In the genomic region with DNA sequence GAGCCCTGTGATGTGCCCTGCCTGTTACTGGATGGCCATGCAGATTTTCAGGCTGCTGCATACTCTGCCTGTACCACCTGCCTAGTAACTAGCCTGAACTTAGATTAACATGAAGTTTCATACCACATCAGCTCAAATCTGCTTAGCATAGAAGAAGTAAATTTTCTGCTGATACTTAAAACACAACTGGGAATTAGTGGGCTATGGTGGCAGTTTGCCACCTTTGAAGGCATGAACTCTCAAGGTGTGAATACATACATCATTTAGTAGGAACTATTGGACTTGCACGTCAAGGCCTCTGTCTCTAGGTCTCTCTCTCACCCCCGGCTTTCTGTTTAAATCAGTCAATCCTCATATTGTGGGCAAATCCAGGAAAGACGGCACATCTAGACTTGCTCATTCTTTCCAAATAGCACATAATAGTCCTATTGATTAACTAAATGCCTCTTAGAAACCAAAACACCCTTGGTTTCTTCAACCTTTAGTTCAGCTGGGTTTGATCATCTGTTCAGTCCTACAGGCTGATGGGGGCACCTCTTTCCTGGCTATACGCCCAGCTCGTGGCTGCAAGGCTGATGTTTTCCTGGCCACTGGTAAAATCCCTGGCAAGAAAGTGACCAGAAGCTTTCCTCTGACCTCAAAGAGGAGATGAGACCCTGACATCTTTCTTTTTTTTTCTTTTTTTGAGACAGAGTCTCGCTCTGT, we compare ENCODE assay signal across 20 cellular contexts. TPM values are rescaled to one million over a fixed set of nuclear protein-coding genes. Genes with fewer than 3 reads are reported as not detected.
A peak's percentile ranks its signal among the peaks of the same experiment; 100 is the strongest.
DNase-seq lines count a peak whose midpoint lies in the region; ATAC-seq and TF ChIP-seq lines count a peak whose summit lies in the region.
"Had no signal": no experiment of that assay in that cellular context is flagged by ENCODE, and none has a peak within 500 bp of the region (broad histone marks: within the 10 kb centered on the region; RNA-seq: fewer than 3 reads in every experiment).

No MANE protein-coding gene starts in this region.

- peak overlapping the region; percentile 90; the same call in 1 of the 2 replicates for H2AK5ac ChIP-seq in IMR-90 (ENCODE audit: low read depth, low read length)

- no peaks in the 10 kb centered on the region for H3K9me3 ChIP-seq in breast epithelium
- H3K9me3 ChIP-seq in IMR-90 (ENCODE audit: control insufficient read depth, insufficient read depth, low read length): no peaks in the 10 kb centered on the region
- no peaks in the 10 kb centered on the region for H3K9me3 ChIP-seq in skeletal muscle tissue (ENCODE audit: control insufficient read depth in 3 of 3, low read length in 3 of 3)
- H3K9me3 ChIP-seq in A673 (ENCODE audit: low read depth, low read length, poor library complexity, severe bottlenecking): no peaks in the 10 kb centered on the region
- H3K9me3 ChIP-seq: SJCRH30, uterus had no signal

- H3K4me2 ChIP-seq in IMR-90 (ENCODE audit: low read depth, low read length): no peak overlapping the region

- H3K27me3 ChIP-seq in breast epithelium (no peaks in the 10 kb centered on the region), IMR-90 (ENCODE audit: control insufficient read depth, insufficient read depth, low read length) (no peaks in the 10 kb centered on the region), skeletal muscle tissue (ENCODE audit: control insufficient read depth in 3 of 3, insufficient read depth in 3 of 3, low read length in 3 of 3) (no peaks in the 10 kb centered on the region), A673 (replicated peaks; ENCODE audit: insufficient read depth, low read depth, low read length, poor library complexity) (no peaks in the 10 kb centered on the region)
- H3K27me3 ChIP-seq: SJCRH30, uterus had no signal

- CTCF ChIA-PET in MCF 10A (lab: Yijun Ruan, JAX) (interaction anchor here (0.6 to 1.1 kb wide), 4 partner anchors 11 to 101 kb away, joined by 3 to 4 read pairs (median 3); a partner anchor contains a TSS), IMR-90 (lab: Yijun Ruan, JAX) (no interaction called here), A673 (lab: Charles Lee) (no interaction called here)

- H4K5ac ChIP-seq in IMR-90 (ENCODE audit: low read depth, low read length): peak overlapping the region; percentile 33; the same call in 1 of the 2 replicates

- H3K23ac ChIP-seq in IMR-90 (ENCODE audit: low read depth, low read length): peak overlapping the region; percentile 76; the same call in 1 of the 2 replicates

- TF ChIP-seq POLR2A in breast epithelium (IDR thresholded peaks at IDR 0.05) (no peak), IMR-90 (IDR thresholded peaks at IDR 0.05; ENCODE audit: low read depth, low read length) (no peak)

- peak overlapping the region; percentile 8 for H3K18ac ChIP-seq in IMR-90 (ENCODE audit: low read depth, low read length)

- peaks cover 8% of the 10 kb centered on the region; the same call in 1 of the 2 replicates for H4K20me1 ChIP-seq in IMR-90 (ENCODE audit: insufficient read depth, low read length)

- H4K91ac ChIP-seq in IMR-90 (ENCODE audit: insufficient read depth, low read depth, low read length): peak overlapping the region; percentile 70

- H2BK120ac ChIP-seq in IMR-90 (ENCODE audit: low read depth, low read length): peak overlapping the region; percentile 76

- POLR2A ChIA-PET in MCF 10A (lab: Yijun Ruan, JAX): interaction anchor here (0.6 to 1.2 kb wide), 5 partner anchors 9 to 69 kb away, joined by 3 to 4 read pairs (median 3); no protein-coding TSS in a partner anchor
- POLR2A ChIA-PET in IMR-90 (lab: Charles Lee; ENCODE audit: unreplicated experiment): no interaction called here
- POLR2A ChIA-PET in A673 (lab: Charles Lee; ENCODE audit: low non-redundant PET): no interaction called here

- ATAC-seq in IMR-90 (ENCODE audit: low read depth) (no peak), HG03108 (IDR thresholded peaks at IDR 0.05; ENCODE audit: unreplicated experiment) (no peak), GM21381 (IDR thresholded peaks at IDR 0.05; ENCODE audit: unreplicated experiment) (no peak)

- no peak overlapping the region for H2BK5ac ChIP-seq in IMR-90 (ENCODE audit: low read depth, low read length, poor library complexity, severe bottlenecking)

- H2BK15ac ChIP-seq in IMR-90 (ENCODE audit: low read depth, low read length): peak overlapping the region; percentile 62

- H2AK9ac ChIP-seq in IMR-90 (replicated peaks; ENCODE audit: low read depth, low read length, poor library complexity): no peak overlapping the region

- peak overlapping the region in 1 of 2 experiments; percentile 58; a peak in 1 of 4 replicates for H4K8ac ChIP-seq in IMR-90 (ENCODE audit: low read depth in 2 of 2, low read length in 2 of 2)

- no peaks in the 10 kb centered on the region for H3K9me3 Mint-ChIP-seq in MCF 10A (ENCODE audit: unreplicated experiment)
- H3K9me3 Mint-ChIP-seq: activated naive CD4-positive, alpha-beta T cell treated with anti-CD3 and anti-CD28 coated beads, Interleukin-2, amount 10 ng/mL, durations not matched to agents 7 days and 5 days; CD8-positive, alpha-beta memory T cell; neural crest cell; T-helper 2 cell treated with Interferon-gamma antibody and Interleukin-4, amounts not matched to agents 5 μg/mL and 100 μg/mL, for 36 hours had no signal

- intact Hi-C loops in breast epithelium (cut with DNase I; ENCODE audit: low total_unique reads) (loop anchor here (5.0 kb wide), 1 partner anchor 237 kb away; no protein-coding TSS in a partner anchor), MCF 10A (cut with micrococcal nuclease) (no loop called here), IMR-90 (cut with micrococcal nuclease) (no loop called here), A673 (cut with micrococcal nuclease; ENCODE audit: unreplicated experiment) (no loop called here)

- DNase-seq in breast epithelium (ENCODE audit: low spot score in 2 of 2) (no peak), MCF 10A (ENCODE audit: unreplicated experiment) (no peak), IMR-90 (no peak), fibroblast of mammary gland (ENCODE audit: low read depth) (peak; percentile 37), A673 (ENCODE audit: low spot score) (no peak)
- DNase-seq: activated CD8-positive, alpha-beta memory T cell treated with anti-CD3 and anti-CD28 coated beads, Interleukin-2, amount 50 U/mL, for 48 hours; activated naive CD4-positive, alpha-beta T cell treated with anti-CD3 and anti-CD28 coated beads, Interleukin-2, amount 10 ng/mL, durations not matched to agents 7 days and 5 days; CD8-positive, alpha-beta memory T cell; islet precursor cell; NCI-H2029 treated with DMSO at 0.1 percent for 48 hours; NCI-H510A; SJCRH30; uterus had no signal

- H3K4me1 Mint-ChIP-seq in MCF 10A (ENCODE audit: insufficient read depth, unreplicated experiment): peaks cover 28% of the 10 kb centered on the region
- H3K4me1 Mint-ChIP-seq: activated naive CD4-positive, alpha-beta T cell treated with anti-CD3 and anti-CD28 coated beads, Interleukin-2, amount 10 ng/mL, durations not matched to agents 7 days and 5 days had no signal

- no peaks in the 10 kb centered on the region for H3K27me3 Mint-ChIP-seq in MCF 10A (ENCODE audit: insufficient read depth, unreplicated experiment)
- H3K27me3 Mint-ChIP-seq: activated naive CD4-positive, alpha-beta T cell treated with anti-CD3 and anti-CD28 coated beads, Interleukin-2, amount 10 ng/mL, durations not matched to agents 7 days and 5 days had no signal

- H3K4me3 Mint-ChIP-seq in MCF 10A (ENCODE audit: unreplicated experiment): no peak overlapping the region
- H3K4me3 Mint-ChIP-seq: activated naive CD4-positive, alpha-beta T cell treated with anti-CD3 and anti-CD28 coated beads, Interleukin-2, amount 10 ng/mL, durations not matched to agents 7 days and 5 days; brain; CD8-positive, alpha-beta memory T cell; neural crest cell; T-helper 2 cell treated with Interferon-gamma antibody and Interleukin-4, amounts not matched to agents 5 μg/mL and 100 μg/mL, for 36 hours had no signal

- H2AFZ ChIP-seq in IMR-90 (replicated peaks; ENCODE audit: low read length, poor library complexity): no peak overlapping the region

- H3K79me1 ChIP-seq in IMR-90 (ENCODE audit: low read depth in 1 of 2, low read length in 2 of 2): peaks cover 21 to 72% of the 10 kb centered on the region in 2 experiments

- H3K36me3 Mint-ChIP-seq in MCF 10A (ENCODE audit: insufficient read depth, unreplicated experiment): no peaks in the 10 kb centered on the region
- H3K36me3 Mint-ChIP-seq: activated naive CD4-positive, alpha-beta T cell treated with anti-CD3 and anti-CD28 coated beads, Interleukin-2, amount 10 ng/mL, durations not matched to agents 7 days and 5 days had no signal

- no peak overlapping the region for H3K56ac ChIP-seq in IMR-90 (ENCODE audit: extremely low read depth, insufficient read depth, low read length)

- TF ChIP-seq RAD21 in IMR-90 (IDR thresholded peaks at IDR 0.05; ENCODE audit: low read length): no peak

- H3K27ac Mint-ChIP-seq in MCF 10A (ENCODE audit: low read depth, unreplicated experiment): no peak overlapping the region
- H3K27ac Mint-ChIP-seq: activated naive CD4-positive, alpha-beta T cell treated with anti-CD3 and anti-CD28 coated beads, Interleukin-2, amount 10 ng/mL, durations not matched to agents 7 days and 5 days; CD8-positive, alpha-beta memory T cell; T-helper 2 cell treated with Interferon-gamma antibody and Interleukin-4, amounts not matched to agents 5 μg/mL and 100 μg/mL, for 36 hours had no signal

- dilution Hi-C loops in IMR-90 (cut with HindIII; ENCODE audit: low sequenced_read_pairs, unreplicated experiment): no loop called here

- no peaks in the 10 kb centered on the region for H3K4me1 ChIP-seq in breast epithelium
- H3K4me1 ChIP-seq in IMR-90 (ENCODE audit: control insufficient read depth, insufficient read depth, low read length): peaks cover 23% of the 10 kb centered on the region
- peaks cover 40 to 56% (median 43%) of the 10 kb centered on the region in 3 donors for H3K4me1 ChIP-seq in skeletal muscle tissue (ENCODE audit: control insufficient read depth in 3 of 3, insufficient read depth in 3 of 3, low read length in 3 of 3)
- no peaks in the 10 kb centered on the region for H3K4me1 ChIP-seq in A673 (ENCODE audit: insufficient read depth, low read length, poor library complexity, severe bottlenecking)
- H3K4me1 ChIP-seq: uterus had no signal

- WGBS in IMR-90 (ENCODE audit: extremely low coverage in 2 of 2, insufficient read length in 1 of 2), 2 experiments: 90% methylated on average over 4 of the region's 6 CpGs; no CpG with 5 or more reads in 1 of the 2 experiments

- no peaks in the 10 kb centered on the region for H3K36me3 ChIP-seq in breast epithelium
- peaks cover 8% of the 10 kb centered on the region; the same call in 1 of the 2 replicates for H3K36me3 ChIP-seq in IMR-90 (ENCODE audit: control insufficient read depth, insufficient read depth, low read length)
- no peaks in the 10 kb centered on the region for H3K36me3 ChIP-seq in skeletal muscle tissue (ENCODE audit: control insufficient read depth in 3 of 3, insufficient read depth in 3 of 3, low read length in 3 of 3)
- H3K36me3 ChIP-seq in A673 (ENCODE audit: insufficient read depth, low read length, poor library complexity, severe bottlenecking): no peaks in the 10 kb centered on the region
- H3K36me3 ChIP-seq: SJCRH30, uterus had no signal

- H3K27ac ChIP-seq in breast epithelium (peak overlapping the region; percentile 10 to 19), IMR-90 (ENCODE audit: insufficient read depth, low read length) (no peak overlapping the region; the same call in 1 of the 2 replicates), skeletal muscle tissue (ENCODE audit: low read depth, low read length) (peak overlapping the region; percentile 7), A673 (ENCODE audit: low read depth, low read length, poor library complexity, severe bottlenecking) (no peak overlapping the region)
- H3K27ac ChIP-seq: SJCRH30, uterus had no signal

- peak overlapping the region; percentile 79 for H3K4ac ChIP-seq in IMR-90 (ENCODE audit: low read depth, low read length)

- H3K9me1 ChIP-seq in IMR-90 (ENCODE audit: insufficient read depth, low read length): peaks cover 30% of the 10 kb centered on the region

- H3K14ac ChIP-seq in IMR-90 (replicated peaks; ENCODE audit: low read depth, low read length): peak overlapping the region; percentile 8

- no TSS peak for BruUV-seq in MCF 10A (replicated peaks; lab: Mats Ljungman, UMichigan)
- no TSS peak for BruUV-seq in IMR-90 (replicated peaks; lab: Mats Ljungman, UMichigan)
- BruUV-seq in A673 (replicated peaks; lab: Mats Ljungman, UMichigan): no TSS peak

- in situ Hi-C loops in IMR-90 (cut with MboI; ENCODE audit: low sequenced_read_pairs): no loop called here

- no peak overlapping the region for H3K9ac ChIP-seq in IMR-90 (ENCODE audit: low read depth, low read length)
- H3K9ac ChIP-seq in skeletal muscle tissue (ENCODE audit: low read depth in 1 of 3, low read length in 3 of 3): no peak overlapping the region

- TF ChIP-seq CTCF in breast epithelium (IDR thresholded peaks at IDR 0.05) (no peak), MCF 10A (IDR thresholded peaks at IDR 0.05; ENCODE audit: unreplicated experiment) (no peak), IMR-90 (conservative IDR thresholded peaks at IDR 0.05; ENCODE audit: low read depth, low read length) (no peak), fibroblast of mammary gland (conservative IDR thresholded peaks at IDR 0.05; ENCODE audit: control insufficient read depth, insufficient read depth, low read depth, low read length) (no peak), A673 (conservative IDR thresholded peaks at IDR 0.05; ENCODE audit: low read depth, low read length) (no peak)

- H3K4me3 ChIP-seq in breast epithelium (no peak overlapping the region), IMR-90 (ENCODE audit: insufficient read depth, low read depth, low read length) (no peak overlapping the region), fibroblast of mammary gland (ENCODE audit: control insufficient read depth, low read depth, low read length) (no peak overlapping the region), skeletal muscle tissue (ENCODE audit: low read length in 3 of 3) (no peak overlapping the region), A673 (ENCODE audit: low read depth, low read length, poor library complexity, severe bottlenecking) (no peak overlapping the region)
- H3K4me3 ChIP-seq: SJCRH30, uterus had no signal

- peak overlapping the region; percentile 8 for H2BK20ac ChIP-seq in IMR-90 (ENCODE audit: low read depth, low read length)

RNA-seq across cellular contexts. Expression of a gene that starts 58.4 kb away (rescaled TPM):
- 1 to 10 TPM in 1 of 3 donors, under 1 TPM in 2; under 0.01 to 1.8 (median 0.29) TPM for total RNA-seq in breast epithelium
- 0.16 and 0.37 TPM in 2 replicates for total RNA-seq in MCF 10A (2022)
- 81.7 and 89.1 TPM in 2 replicates for total RNA-seq in IMR-90 (2012; rRNA removed)
- 28.0 and 33.7 TPM in 2 replicates for polyA plus RNA-seq in IMR-90 (2012; rRNA removed)
- polyA plus RNA-seq in IMR-90 (2012; cell fraction: cytosol; rRNA removed): 4.9 and 5.7 TPM in 2 replicates
- 29.8 and 206 TPM in 2 replicates for polyA plus RNA-seq in IMR-90 (2012; cell fraction: nucleus; rRNA removed; ENCODE audit: low replicate concordance)
- 38.1 TPM for total RNA-seq in skeletal muscle tissue
- total RNA-seq in A673 (2021): 1.0 and 1.2 TPM in 2 replicates
- total RNA-seq: neural crest cell, OCI-LY7 had no signal

Comparison
In these comparisons a context has a peak if more than half of its experiments do, and no peak if none do; other contexts are left out.
1. H3K27ac ChIP-seq: peak in breast epithelium (2 of 2) and skeletal muscle tissue (single experiment); none in IMR-90 (single experiment) and A673 (single experiment).
2. RNA of a gene that starts 58.4 kb away (total RNA-seq): 81.7 to 89.1 TPM in IMR-90 and 38.1 TPM in skeletal muscle tissue (single experiment); 1.0 to 1.2 TPM in A673, under 0.01 to 1.8 TPM in breast epithelium and 0.16 to 0.37 TPM in MCF 10A; every median in the first group is over 10 times any median in the second.